ENCODE assay signal across 22 cellular contexts in the genomic region with DNA sequence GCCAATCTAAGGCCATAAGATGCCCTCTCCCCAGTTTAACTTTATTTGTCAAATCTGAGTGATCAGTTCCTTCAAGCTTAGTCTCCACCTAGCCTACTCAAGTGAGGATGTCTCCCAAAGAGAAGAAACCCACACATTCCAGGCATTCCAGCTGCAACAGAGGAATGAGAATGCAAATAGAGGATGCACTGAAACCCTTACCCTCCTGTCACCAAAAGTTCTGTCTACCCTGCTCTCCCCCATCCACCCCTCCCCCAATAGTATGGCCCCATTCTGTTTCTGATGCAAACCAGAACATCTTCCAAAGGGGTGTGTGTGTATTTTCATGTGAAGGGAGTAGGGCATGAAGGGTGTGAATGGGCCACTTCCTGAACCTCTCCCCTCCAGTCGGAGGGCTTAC. TPM values are rescaled to one million over a fixed set of nuclear protein-coding genes. Genes with fewer than 3 reads are reported as not detected.
"Had no signal": no experiment of that assay in that cellular context is flagged by ENCODE, and none has a peak within 500 bp of the region (broad histone marks: within the 10 kb centered on the region; RNA-seq: fewer than 3 reads in every experiment).

No MANE protein-coding gene starts in this region.

- DNase-seq: activated CD4-positive, alpha-beta T cell treated with anti-CD3 and anti-CD28 coated beads, Interleukin-2, amount 10 ng/mL, durations not matched to agents 24 days and 14 days; activated CD4-positive, CD25-positive, alpha-beta regulatory T cell; activated CD8-positive, alpha-beta T cell treated with anti-CD3 and anti-CD28 coated beads for 36 hours; activated naive CD4-positive, alpha-beta T cell treated with Interleukin-2 at 50 U/mL for 16 hours; activated naive CD8-positive, alpha-beta T cell treated with anti-CD3 and anti-CD28 coated beads, Interleukin-2, amount 10 ng/mL, durations not matched to agents 7 days and 5 days; activated T-cell treated with anti-CD3 and anti-CD28 coated beads, Interleukin-2, amount 50 U/mL, for 1 hour; central memory CD4-positive, alpha-beta T cell; colonic mucosa; erythroblast; gastrocnemius medialis; left lung; retina; stimulated activated CD4-positive, alpha-beta T cell treated with anti-CD3 and anti-CD28 coated beads, Interleukin-12 subunit alpha, Interleukin-12 subunit beta, amount 100 ng/mL, for 4 hours; stimulated activated CD4-positive, alpha-beta T cell treated with anti-CD3 and anti-CD28 coated beads, Interleukin-1b, Interleukin-23, amount 100 ng/mL, for 48 hours; stimulated activated CD8-positive, alpha-beta memory T cell treated with anti-CD3 and anti-CD28 coated beads, Interleukin-4, amount 100 ng/mL, for 48 hours; stimulated activated naive CD4-positive, alpha-beta T cell treated with Interleukin-2 at 50 U/mL for 16 hours; thyroid gland; uterus had no signal

- H3K4me3 ChIP-seq: colonic mucosa, gastrocnemius medialis, left lung, thyroid gland, uterus had no signal

- H3K9me3 ChIP-seq: colonic mucosa, gastrocnemius medialis, left lung, thyroid gland, uterus had no signal

- H3K4me1 ChIP-seq: uterus had no signal

- H3K27me3 ChIP-seq: colonic mucosa, gastrocnemius medialis, left lung, thyroid gland, uterus had no signal

- H3K27ac ChIP-seq: colonic mucosa, gastrocnemius medialis, left lung, thyroid gland, uterus had no signal

- H3K36me3 ChIP-seq: colonic mucosa, gastrocnemius medialis, thyroid gland, uterus had no signal

RNA-seq across cellular contexts. Expression of a gene that starts 18.4 kb away (rescaled TPM):
- total RNA-seq: activated CD4-positive, alpha-beta T cell treated with anti-CD3 and anti-CD28 coated beads, Interleukin-2, amount 10 ng/mL, durations not matched to agents 24 days and 14 days; activated T-helper 17 cell treated with anti-CD3 and anti-CD28 coated beads, Interleukin-2, amount 50 U/mL, for 72 hours; colonic mucosa; gastrocnemius medialis; lung microvascular endothelial cell; myocyte; neural crest cell had no signal

RNA-seq across cellular contexts. Expression of a gene that starts 42.9 kb away (rescaled TPM):
- total RNA-seq: lung microvascular endothelial cell, neural crest cell had no signal
